1 cellular context compared by ENCODE assay signal in genomic region chr16:22206847-22207714, GRCh38.
A peak's percentile ranks its signal among the peaks of the same experiment; 100 is the strongest.
TF ChIP-seq lines count a peak whose summit lies in the region.

No MANE protein-coding gene starts in this region.

TF ChIP-seq in HepG2, 621 proteins besides CTCF, POLR2A, EP300 and RAD21 (continued from another document and continues in another):
- TF ChIP-seq, protein P1, sequence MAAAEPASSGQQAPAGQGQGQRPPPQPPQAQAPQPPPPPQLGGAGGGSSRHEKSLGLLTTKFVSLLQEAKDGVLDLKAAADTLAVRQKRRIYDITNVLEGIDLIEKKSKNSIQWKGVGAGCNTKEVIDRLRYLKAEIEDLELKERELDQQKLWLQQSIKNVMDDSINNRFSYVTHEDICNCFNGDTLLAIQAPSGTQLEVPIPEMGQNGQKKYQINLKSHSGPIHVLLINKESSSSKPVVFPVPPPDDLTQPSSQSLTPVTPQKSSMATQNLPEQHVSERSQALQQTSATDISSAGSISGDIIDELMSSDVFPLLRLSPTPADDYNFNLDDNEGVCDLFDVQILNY (CRISPR knock-in tag; conservative IDR thresholded peaks at IDR 0.05): no peak; the same call in 1 of the 2 replicates
- TF ChIP-seq ZNF33A (CRISPR knock-in tag; IDR thresholded peaks at IDR 0.05; ENCODE audit: borderline replicate concordance) (0 out of 2 replicates have a peak, but pooled peaks have one; percentile 26), RBM39 (IDR thresholded peaks at IDR 0.05; ENCODE audit: low read depth, low read length, poor library complexity, severe bottlenecking) (peak; percentile 20), ZBTB39 (CRISPR knock-in tag; IDR thresholded peaks at IDR 0.05) (no peak), TOE1 (CRISPR knock-in tag; IDR thresholded peaks at IDR 0.05) (no peak), FOXK1 (CRISPR knock-in tag; IDR thresholded peaks at IDR 0.05; ENCODE audit: borderline replicate concordance, low read depth) (no peak), UBTF (CRISPR knock-in tag; IDR thresholded peaks at IDR 0.05) (no peak), POGZ (CRISPR knock-in tag; IDR thresholded peaks at IDR 0.05) (peak; percentile 28; the same call in 1 of the 2 replicates), ZNF496 (CRISPR knock-in tag; IDR thresholded peaks at IDR 0.05; ENCODE audit: insufficient replicate concordance) (no peak), SPEN (CRISPR knock-in tag; IDR thresholded peaks at IDR 0.05; ENCODE audit: low read depth) (no peak), SMARCE1 (IDR thresholded peaks at IDR 0.05; ENCODE audit: borderline replicate concordance) (no peak), ZFP90 (CRISPR knock-in tag; IDR thresholded peaks at IDR 0.05; ENCODE audit: borderline replicate concordance) (0 out of 2 replicates have a peak, but pooled peaks have one; percentile 51), MEIS2 (CRISPR knock-in tag; IDR thresholded peaks at IDR 0.05) (peak; percentile 18; the same call in 1 of the 2 replicates), EEA1 (CRISPR knock-in tag; IDR thresholded peaks at IDR 0.05; ENCODE audit: borderline replicate concordance) (0 out of 2 replicates have a peak, but pooled peaks have one; percentile 1), ARHGAP35 (CRISPR knock-in tag; IDR thresholded peaks at IDR 0.05; ENCODE audit: borderline replicate concordance) (no peak), ZNF335 (CRISPR knock-in tag; IDR thresholded peaks at IDR 0.05) (0 out of 2 replicates have a peak, but pooled peaks have one; percentile 3), JUND (CRISPR knock-in tag; IDR thresholded peaks at IDR 0.05) (no peak), ZEB1 (IDR thresholded peaks at IDR 0.05; ENCODE audit: insufficient replicate concordance, low read depth) (no peak), MIER3 (CRISPR knock-in tag; IDR thresholded peaks at IDR 0.05; ENCODE audit: borderline replicate concordance) (peak; percentile 16; the same call in 1 of the 2 replicates), SIX4 (CRISPR knock-in tag; IDR thresholded peaks at IDR 0.05) (no peak; the same call in 1 of the 2 replicates), NFIC (IDR thresholded peaks at IDR 0.05; ENCODE audit: low read length) (no peak), ZNF432 (CRISPR knock-in tag; IDR thresholded peaks at IDR 0.05; ENCODE audit: borderline replicate concordance) (no peak), HNF4G (IDR thresholded peaks at IDR 0.05; ENCODE audit: borderline replicate concordance, low read depth, low read length) (no peak), HNF4G (CRISPR knock-in tag; IDR thresholded peaks at IDR 0.05; ENCODE audit: borderline replicate concordance, low read depth) (no peak), HOXD1 (CRISPR knock-in tag; IDR thresholded peaks at IDR 0.05) (peak; percentile 54; the same call in 1 of the 2 replicates), PATZ1 (CRISPR knock-in tag; IDR thresholded peaks at IDR 0.05) (peak; percentile 1), NCOA5 (CRISPR knock-in tag; IDR thresholded peaks at IDR 0.05) (no peak), ZNF597 (CRISPR knock-in tag; IDR thresholded peaks at IDR 0.05) (no peak), ZNF768 (CRISPR knock-in tag; IDR thresholded peaks at IDR 0.05) (peak; percentile 33; the same call in 1 of the 2 replicates), ZNF264 (CRISPR knock-in tag; IDR thresholded peaks at IDR 0.05) (0 out of 2 replicates have a peak, but pooled peaks have one; percentile 33), NFE2 (CRISPR knock-in tag; IDR thresholded peaks at IDR 0.05) (no peak), SCMH1 (CRISPR knock-in tag; IDR thresholded peaks at IDR 0.05; ENCODE audit: borderline replicate concordance) (no peak), FOXK2 (IDR thresholded peaks at IDR 0.05) (no peak), MXD3 (CRISPR knock-in tag; IDR thresholded peaks at IDR 0.05) (no peak), ZNF777 (CRISPR knock-in tag; IDR thresholded peaks at IDR 0.05) (no peak), ZNF260 (CRISPR knock-in tag; IDR thresholded peaks at IDR 0.05; ENCODE audit: borderline replicate concordance, low read depth) (no peak; the same call in 1 of the 2 replicates), RARG (CRISPR knock-in tag; IDR thresholded peaks at IDR 0.05; ENCODE audit: low read depth) (no peak), ZBTB7B (CRISPR knock-in tag; IDR thresholded peaks at IDR 0.05) (0 out of 2 replicates have a peak, but pooled peaks have one; percentile 3), ZBTB43 (CRISPR knock-in tag; conservative IDR thresholded peaks at IDR 0.05) (no peak), RBFOX2 (IDR thresholded peaks at IDR 0.05; ENCODE audit: low read depth, low read length) (no peak)
- TF ChIP-seq, protein P2, sequence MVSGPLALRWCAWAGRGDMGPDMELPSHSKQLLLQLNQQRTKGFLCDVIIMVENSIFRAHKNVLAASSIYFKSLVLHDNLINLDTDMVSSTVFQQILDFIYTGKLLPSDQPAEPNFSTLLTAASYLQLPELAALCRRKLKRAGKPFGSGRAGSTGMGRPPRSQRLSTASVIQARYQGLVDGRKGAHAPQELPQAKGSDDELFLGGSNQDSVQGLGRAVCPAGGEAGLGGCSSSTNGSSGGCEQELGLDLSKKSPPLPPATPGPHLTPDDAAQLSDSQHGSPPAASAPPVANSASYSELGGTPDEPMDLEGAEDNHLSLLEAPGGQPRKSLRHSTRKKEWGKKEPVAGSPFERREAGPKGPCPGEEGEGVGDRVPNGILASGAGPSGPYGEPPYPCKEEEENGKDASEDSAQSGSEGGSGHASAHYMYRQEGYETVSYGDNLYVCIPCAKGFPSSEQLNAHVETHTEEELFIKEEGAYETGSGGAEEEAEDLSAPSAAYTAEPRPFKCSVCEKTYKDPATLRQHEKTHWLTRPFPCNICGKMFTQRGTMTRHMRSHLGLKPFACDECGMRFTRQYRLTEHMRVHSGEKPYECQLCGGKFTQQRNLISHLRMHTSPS (CRISPR knock-in tag; IDR thresholded peaks at IDR 0.05; ENCODE audit: low read depth): peak; percentile 66; the same call in 1 of the 2 replicates
- TF ChIP-seq, protein P3, sequence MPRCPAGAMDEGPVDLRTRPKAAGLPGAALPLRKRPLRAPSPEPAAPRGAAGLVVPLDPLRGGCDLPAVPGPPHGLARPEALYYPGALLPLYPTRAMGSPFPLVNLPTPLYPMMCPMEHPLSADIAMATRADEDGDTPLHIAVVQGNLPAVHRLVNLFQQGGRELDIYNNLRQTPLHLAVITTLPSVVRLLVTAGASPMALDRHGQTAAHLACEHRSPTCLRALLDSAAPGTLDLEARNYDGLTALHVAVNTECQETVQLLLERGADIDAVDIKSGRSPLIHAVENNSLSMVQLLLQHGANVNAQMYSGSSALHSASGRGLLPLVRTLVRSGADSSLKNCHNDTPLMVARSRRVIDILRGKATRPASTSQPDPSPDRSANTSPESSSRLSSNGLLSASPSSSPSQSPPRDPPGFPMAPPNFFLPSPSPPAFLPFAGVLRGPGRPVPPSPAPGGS (CRISPR knock-in tag; IDR thresholded peaks at IDR 0.05): 0 out of 2 replicates have a peak, but pooled peaks have one; percentile 45
- TF ChIP-seq, protein P4, sequence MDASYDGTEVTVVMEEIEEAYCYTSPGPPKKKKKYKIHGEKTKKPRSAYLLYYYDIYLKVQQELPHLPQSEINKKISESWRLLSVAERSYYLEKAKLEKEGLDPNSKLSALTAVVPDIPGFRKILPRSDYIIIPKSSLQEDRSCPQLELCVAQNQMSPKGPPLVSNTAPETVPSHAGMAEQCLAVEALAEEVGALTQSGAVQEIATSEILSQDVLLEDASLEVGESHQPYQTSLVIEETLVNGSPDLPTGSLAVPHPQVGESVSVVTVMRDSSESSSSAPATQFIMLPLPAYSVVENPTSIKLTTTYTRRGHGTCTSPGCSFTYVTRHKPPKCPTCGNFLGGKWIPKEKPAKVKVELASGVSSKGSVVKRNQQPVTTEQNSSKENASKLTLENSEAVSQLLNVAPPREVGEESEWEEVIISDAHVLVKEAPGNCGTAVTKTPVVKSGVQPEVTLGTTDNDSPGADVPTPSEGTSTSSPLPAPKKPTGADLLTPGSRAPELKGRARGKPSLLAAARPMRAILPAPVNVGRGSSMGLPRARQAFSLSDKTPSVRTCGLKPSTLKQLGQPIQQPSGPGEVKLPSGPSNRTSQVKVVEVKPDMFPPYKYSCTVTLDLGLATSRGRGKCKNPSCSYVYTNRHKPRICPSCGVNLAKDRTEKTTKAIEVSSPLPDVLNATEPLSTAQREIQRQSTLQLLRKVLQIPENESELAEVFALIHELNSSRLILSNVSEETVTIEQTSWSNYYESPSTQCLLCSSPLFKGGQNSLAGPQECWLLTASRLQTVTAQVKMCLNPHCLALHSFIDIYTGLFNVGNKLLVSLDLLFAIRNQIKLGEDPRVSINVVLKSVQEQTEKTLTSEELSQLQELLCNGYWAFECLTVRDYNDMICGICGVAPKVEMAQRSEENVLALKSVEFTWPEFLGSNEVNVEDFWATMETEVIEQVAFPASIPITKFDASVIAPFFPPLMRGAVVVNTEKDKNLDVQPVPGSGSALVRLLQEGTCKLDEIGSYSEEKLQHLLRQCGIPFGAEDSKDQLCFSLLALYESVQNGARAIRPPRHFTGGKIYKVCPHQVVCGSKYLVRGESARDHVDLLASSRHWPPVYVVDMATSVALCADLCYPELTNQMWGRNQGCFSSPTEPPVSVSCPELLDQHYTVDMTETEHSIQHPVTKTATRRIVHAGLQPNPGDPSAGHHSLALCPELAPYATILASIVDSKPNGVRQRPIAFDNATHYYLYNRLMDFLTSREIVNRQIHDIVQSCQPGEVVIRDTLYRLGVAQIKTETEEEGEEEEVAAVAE (CRISPR knock-in tag; IDR thresholded peaks at IDR 0.05; ENCODE audit: borderline replicate concordance): no peak
- TF ChIP-seq, protein P5, sequence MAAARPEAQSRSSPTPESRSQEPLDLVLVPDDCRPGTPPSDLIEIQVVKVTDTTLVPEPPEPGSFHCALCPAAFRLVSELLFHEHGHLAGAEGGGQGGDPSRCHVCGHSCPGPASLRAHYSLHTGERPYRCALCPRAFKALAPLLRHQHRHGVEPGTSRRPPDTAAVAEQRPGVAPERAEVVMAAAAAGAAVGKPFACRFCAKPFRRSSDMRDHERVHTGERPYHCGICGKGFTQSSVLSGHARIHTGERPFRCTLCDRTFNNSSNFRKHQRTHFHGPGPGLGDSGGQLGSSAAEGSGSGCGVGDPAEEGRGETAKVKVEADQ (CRISPR knock-in tag; IDR thresholded peaks at IDR 0.05; ENCODE audit: borderline replicate concordance): no peak; the same call in 1 of the 2 replicates
